Comparison of ENCODE assay signal across 8 cellular contexts in genomic region chr21:36104306-36105300, GRCh38. TPM values are rescaled to one million over a fixed set of nuclear protein-coding genes. Genes with fewer than 3 reads are reported as not detected.
DNase-seq lines count a peak whose midpoint lies in the region; ATAC-seq and TF ChIP-seq lines count a peak whose summit lies in the region.

No MANE protein-coding gene starts in this region.

- POLR2A ChIA-PET in HEK293T (lab: Yijun Ruan, JAX), result interaction anchor here (0.6 to 2.1 kb wide), 3 partner anchors 8 to 44 kb away, joined by 3 to 5 read pairs (median 5); partner anchors contain the start of genes CBR1 and SETD4
- POLR2A ChIA-PET in PC-9 (lab: Charles Lee; ENCODE audit: unreplicated experiment), result no interaction called here

- 45% methylated on average over 23 of the region's 29 CpGs for WGBS in right lobe of liver (ENCODE audit: insufficient coverage, low coverage, low lambda C conversion rate, missing lambda C conversion rate)

- H3K79me2 ChIP-seq in PC-9 (ENCODE audit: low read depth), result no peaks in the 10 kb centered on the region

- H3K36me3 ChIP-seq in right lobe of liver, result no peaks in the 10 kb centered on the region
- no peaks in the 10 kb centered on the region for H3K36me3 ChIP-seq in PC-9 (ENCODE audit: low read depth)

- no peak overlapping the region for H2AFZ ChIP-seq in PC-9

- CTCF ChIA-PET in HEK293T (lab: Yijun Ruan, JAX) (interaction anchor here (0.6 to 1.0 kb wide), 2 partner anchors 13 to 14 kb away, joined by 4 read pairs; no protein-coding TSS in a partner anchor), PC-9 (lab: Charles Lee) (interaction anchor here (0.6 kb wide), 1 partner anchor 64 kb away, joined by 3 read pairs; no protein-coding TSS in a partner anchor)

- H4K20me1 ChIP-seq in PC-9 (ENCODE audit: insufficient read depth), result no peaks in the 10 kb centered on the region

- TF ChIP-seq CTCF in right lobe of liver (IDR thresholded peaks at IDR 0.05) (peak; percentile 37 to 62 (median 56)), PC-9 (conservative IDR thresholded peaks at IDR 0.05) (no peak)

- no peak overlapping the region for H3K4me2 ChIP-seq in PC-9

- H3K9me2 ChIP-seq in PC-9 (ENCODE audit: insufficient read depth), result no peaks in the 10 kb centered on the region

- H3K27me3 ChIP-seq in right lobe of liver (no peaks in the 10 kb centered on the region), PC-9 (ENCODE audit: insufficient read depth, low read depth) (no peaks in the 10 kb centered on the region)

- H3F3A ChIP-seq in PC-9 (ENCODE audit: insufficient read depth, low read depth), result no peaks in the 10 kb centered on the region

- intact Hi-C loops in right lobe of liver (cut with DNase I) (no loop called here), PC-9 (cut with micrococcal nuclease; ENCODE audit: unreplicated experiment) (no loop called here)

- no TSS peak for BruUV-seq in PC-9 (replicated peaks; lab: Mats Ljungman, UMichigan)

- no peak for TF ChIP-seq POLR2A in right lobe of liver (IDR thresholded peaks at IDR 0.05)

- H3K27ac ChIP-seq in right lobe of liver (no peak overlapping the region), PC-9 (no peak overlapping the region)

- no peaks in the 10 kb centered on the region for H3K9me3 ChIP-seq in right lobe of liver
- H3K9me3 ChIP-seq in PC-9 (ENCODE audit: insufficient read depth, low read depth), result no peaks in the 10 kb centered on the region

- peak; percentile 46 to 70 (median 62) for ATAC-seq in right lobe of liver

- no peaks in the 10 kb centered on the region for H3K4me1 ChIP-seq in right lobe of liver
- no peaks in the 10 kb centered on the region for H3K4me1 ChIP-seq in PC-9 (replicated peaks; ENCODE audit: insufficient read depth)

- no peak overlapping the region for H3K4me3 ChIP-seq in right lobe of liver
- no peak overlapping the region for H3K4me3 ChIP-seq in PC-9

- peak; percentile 59 for DNase-seq in HEK293T (ENCODE audit: extremely low spot score)
- peak; percentile 70 for DNase-seq in activated CD4-positive, alpha-beta T cell treated with anti-CD3 and anti-CD28 coated beads for 48 hours
- DNase-seq in dermis blood vessel endothelial cell, result peak; percentile 54
- peak in 2 of 3 donors; percentile 51 to 55 for DNase-seq in right lobe of liver
- peak; percentile 22 for DNase-seq in stimulated activated CD8-positive, alpha-beta memory T cell treated with anti-CD3 and anti-CD28 coated beads, Interleukin-15, amount 100 ng/mL, for 24 hours (ENCODE audit: low read depth)
- DNase-seq in SIG-M5 treated with dmso at 0.1 percent for 504 hours (lab: John Stamatoyannopoulos, UW; ENCODE audit: unreplicated experiment), result no peak
- no peak for DNase-seq in SW 1271 (lab: John Stamatoyannopoulos, UW)
- DNase-seq in PC-9, result no peak

TF ChIP-seq in HEK293T, 16 proteins besides CTCF, POLR2A, EP300 and RAD21:
- TF ChIP-seq SP1 (IDR thresholded peaks at IDR 0.05), result no peak
- no peak for TF ChIP-seq LEF1 (IDR thresholded peaks at IDR 0.05; ENCODE audit: borderline replicate concordance)
- TF ChIP-seq ZNF384 (IDR thresholded peaks at IDR 0.05), result no peak
- TF ChIP-seq FOXK2 (IDR thresholded peaks at IDR 0.05), result no peak
- TF ChIP-seq PKNOX1 (IDR thresholded peaks at IDR 0.05), result no peak
- no peak for TF ChIP-seq L3MBTL2 (conservative IDR thresholded peaks at IDR 0.05)
- TF ChIP-seq SUZ12 (IDR thresholded peaks at IDR 0.05), result no peak
- TF ChIP-seq FOXA1 (IDR thresholded peaks at IDR 0.05), result no peak
- no peak for TF ChIP-seq BHLHE40 (IDR thresholded peaks at IDR 0.05; ENCODE audit: borderline replicate concordance)
- TF ChIP-seq TARDBP (IDR thresholded peaks at IDR 0.05), result no peak
- no peak for TF ChIP-seq FOXM1 (IDR thresholded peaks at IDR 0.05; ENCODE audit: borderline replicate concordance)
TF ChIP-seq in HEK293T: peak in this region for 0.

RNA-seq across cellular contexts. Expression of gene CBR3, which starts 30.3 kb away (rescaled TPM):
- total RNA-seq in dermis blood vessel endothelial cell (5.8 and 6.8 TPM in 2 replicates), right lobe of liver (1 to 10 TPM in 2 of 6 experiments, under 1 TPM in 2, not detected in 2; 0.17 to 1.3 (median 0.74) TPM), PC-9 (2021) (20.1 and 23.6 TPM in 2 replicates)

RNA-seq across cellular contexts. Expression of gene CBR1, which starts 34.8 kb away (rescaled TPM):
- total RNA-seq in dermis blood vessel endothelial cell (37.3 and 84.5 TPM in 2 replicates), right lobe of liver (100 to 1,000 TPM in 4 of 6 experiments, 10 to 100 TPM in 2; 59.1 to 688 (median 211) TPM), PC-9 (2021) (80.2 and 89.7 TPM in 2 replicates)

RNA-seq across cellular contexts. Expression of gene SETD4, which starts 44.3 kb away (rescaled TPM):
- total RNA-seq in dermis blood vessel endothelial cell (9.9 and 16.8 TPM in 2 replicates), right lobe of liver (10 to 100 TPM in 1 of 6 experiments, 1 to 10 TPM in 5; 5.0 to 10.4 (median 7.3) TPM), PC-9 (2021) (24.2 and 27.3 TPM in 2 replicates)

RNA-seq across cellular contexts. Expression of gene DOP1B, which starts 52.0 kb away (rescaled TPM):
- total RNA-seq in dermis blood vessel endothelial cell, result 5.1 and 11.1 TPM in 2 replicates
- 10 to 100 TPM in 5 of 6 experiments, 1 to 10 TPM in 1; 6.6 to 30.1 (median 20.9) TPM for total RNA-seq in right lobe of liver
- total RNA-seq in PC-9 (2021), result 14.7 and 15.1 TPM in 2 replicates

Comparison
In these comparisons a context has a peak if more than half of its experiments do, and no peak if none do; other contexts are left out.
1. DNase-seq: peak in HEK293T (single experiment), activated CD4-positive, alpha-beta T cell treated with anti-CD3 and anti-CD28 coated beads for 48 hours (single experiment), dermis blood vessel endothelial cell (single experiment), right lobe of liver (2 of 3) and stimulated activated CD8-positive, alpha-beta memory T cell treated with anti-CD3 and anti-CD28 coated beads, Interleukin-15, amount 100 ng/mL, for 24 hours (single experiment); none in SIG-M5 treated with dmso at 0.1 percent for 504 hours (single experiment), SW 1271 (0 of 2) and PC-9 (0 of 2).